24 cellular contexts compared by ENCODE assay signal in the genomic region with DNA sequence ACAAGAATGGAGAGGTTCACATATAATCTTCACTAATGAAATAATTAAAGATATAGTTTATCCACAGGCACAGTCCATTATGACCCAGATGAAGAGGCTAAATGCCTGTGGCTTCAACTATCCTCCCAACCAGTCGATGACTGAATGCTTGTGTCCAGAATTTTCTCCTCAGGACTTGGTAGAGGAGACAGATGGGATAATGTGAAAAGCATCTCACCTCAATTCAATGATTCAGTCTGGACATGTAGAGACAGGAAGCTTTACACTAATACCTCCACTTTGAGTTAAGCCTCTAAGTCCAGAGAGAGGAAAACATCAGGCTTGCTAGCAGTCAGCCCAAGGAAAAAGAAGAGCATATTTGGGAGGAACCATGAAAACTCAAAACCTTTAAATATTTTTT. TPM values are rescaled to one million over a fixed set of nuclear protein-coding genes. Genes with fewer than 3 reads are reported as not detected.
DNase-seq lines count a peak whose midpoint lies in the region; TF ChIP-seq lines count a peak whose summit lies in the region.
"Had no signal": no experiment of that assay in that cellular context is flagged by ENCODE, and none has a peak within 500 bp of the region (broad histone marks: within the 10 kb centered on the region; RNA-seq: fewer than 3 reads in every experiment).

No MANE protein-coding gene starts in this region.

- H3F3A ChIP-seq in GM23248 (ENCODE audit: insufficient read depth), result peaks cover 52% of the 10 kb centered on the region

- no peaks in the 10 kb centered on the region for H4K20me1 ChIP-seq in GM23248 (ENCODE audit: insufficient read depth)

- TF ChIP-seq CTCF in choroid plexus epithelial cell (conservative IDR thresholded peaks at IDR 0.05; ENCODE audit: low read depth, low read length) (no peak), testis (IDR thresholded peaks at IDR 0.05) (no peak)

- H3K27me3 ChIP-seq in GM23248 (replicated peaks; ENCODE audit: insufficient read depth) (no peaks in the 10 kb centered on the region), testis (no peaks in the 10 kb centered on the region)

- no peak overlapping the region for H3K4me3 ChIP-seq in GM23248
- no peak overlapping the region for H3K4me3 ChIP-seq in choroid plexus epithelial cell (ENCODE audit: low read depth, low read length)
- no peak overlapping the region for H3K4me3 ChIP-seq in testis
- H3K4me3 ChIP-seq: GM23338 had no signal

- TF ChIP-seq POLR2A in testis (IDR thresholded peaks at IDR 0.05), result no peak

- WGBS in GM23248 (ENCODE audit: low coverage in 1 of 2, low lambda C conversion rate in 2 of 2, missing lambda C conversion rate in 2 of 2), 2 experiments, result 48 to 54% methylated on average over 1 of the region's 1 CpG
- 83 to 88% methylated on average over 1 of the region's 1 CpG for WGBS in testis, 2 donors

- H3K4me2 ChIP-seq in GM23248 (ENCODE audit: unreplicated experiment), result no peak overlapping the region
- H3K4me2 ChIP-seq: GM23338 had no signal

- H3K9ac ChIP-seq in GM23248, result no peak overlapping the region

- peaks cover 10% of the 10 kb centered on the region; the same call in 1 of the 2 replicates for H3K79me2 ChIP-seq in GM23248 (ENCODE audit: insufficient read depth)

- in situ Hi-C loops in GM23248 (cut with MboI), result no loop called here

- H3K27ac ChIP-seq in GM23248, result peak overlapping the region; percentile 54
- peak overlapping the region; percentile 13 to 37 for H3K27ac ChIP-seq in testis

- peak overlapping the region; percentile 42; the same call in 1 of the 2 replicates for H2AFZ ChIP-seq in GM23248
- H2AFZ ChIP-seq: GM23338 had no signal

- H3K4me1 ChIP-seq in GM23248 (ENCODE audit: insufficient read depth), result peaks cover 54% of the 10 kb centered on the region
- peaks cover 8% of the 10 kb centered on the region for H3K4me1 ChIP-seq in testis

- DNase-seq in GM23248, result peak; percentile 52
- peak; percentile 79 for DNase-seq in NCI-H82 (lab: John Stamatoyannopoulos, UW)
- peak; percentile 38 for DNase-seq in choroid plexus epithelial cell (ENCODE audit: low read depth)
- DNase-seq in testis, result no peak
- DNase-seq in LoVo (ENCODE audit: low spot score), result no peak
- no peak for DNase-seq in NCI-H526 treated with DMSO at 0.1 percent for 48 hours (lab: John Stamatoyannopoulos, UW)
- DNase-seq in activated CD4-positive, alpha-beta T cell treated with anti-CD3 and anti-CD28 coated beads for 4 hours, result no peak
- DNase-seq: activated CD4-positive, alpha-beta memory T cell treated with anti-CD3 and anti-CD28 coated beads, Interleukin-2, amount 10 ng/mL, durations not matched to agents 7 days and 5 days; activated CD4-positive, CD25-positive, alpha-beta regulatory T cell treated with anti-CD3 and anti-CD28 coated beads, Interleukin-2, amount 50 U/mL, for 72 hours; activated CD8-positive, alpha-beta memory T cell treated with anti-CD3 and anti-CD28 coated beads, Interleukin-2, amount 50 U/mL, for 4 hours; activated naive CD4-positive, alpha-beta T cell treated with anti-CD3 and anti-CD28 coated beads for 36 hours; DND-41; hypothalamus; KBM-7; NCI-H1436; NCI-H2081 treated with DMSO at 0.1 percent for 48 hours; NCI-H2227 treated with DMSO at 0.1 percent for 48 hours; NCI-H774; OCI-M1; Right ventricle myocardium superior; stimulated activated CD4-positive, alpha-beta T cell treated with anti-CD3 and anti-CD28 coated beads, Interleukin-15, amount 100 ng/mL, for 24 hours; trophoblast cell had no signal

- no peaks in the 10 kb centered on the region for H3K9me2 ChIP-seq in GM23248 (ENCODE audit: insufficient read depth)

- no peaks in the 10 kb centered on the region for H3K9me3 ChIP-seq in GM23248 (ENCODE audit: low read depth)
- no peaks in the 10 kb centered on the region for H3K9me3 ChIP-seq in testis

- no peaks in the 10 kb centered on the region for H3K36me3 ChIP-seq in GM23248 (ENCODE audit: low read depth)
- no peaks in the 10 kb centered on the region for H3K36me3 ChIP-seq in testis (ENCODE audit: low read depth, missing control alignments)

- intact Hi-C loops in testis (cut with DNase I; ENCODE audit: low total_unique reads), result no loop called here

RNA-seq across cellular contexts. Expression of a gene that starts 59.1 kb away (rescaled TPM):
- 10,930 and 11,288 TPM in 2 replicates for total RNA-seq in GM23248 (2014; rRNA removed; shearing (Covaris generic))
- polyA plus RNA-seq in GM23248 (2016; fragmentation: Nextera tagmentation; extraction: Ambion mirVana) (9,779 and 9,902 TPM in 2 replicates), testis (ENCODE audit: insufficient read depth, low read depth, low replicate concordance) (979 TPM)
- 100 to 1,000 TPM; 465 to 866 TPM for total RNA-seq in testis
- polyA plus RNA-seq: CD14-positive monocyte had no signal

Comparison
In these comparisons a context has a peak if more than half of its experiments do, and no peak if none do; other contexts are left out.
1. DNase-seq: peak in GM23248 (single experiment), NCI-H82 (single experiment) and choroid plexus epithelial cell (single experiment); none in testis (single experiment), LoVo (single experiment), NCI-H526 treated with DMSO at 0.1 percent for 48 hours (single experiment) and activated CD4-positive, alpha-beta T cell treated with anti-CD3 and anti-CD28 coated beads for 4 hours (0 of 2).
2. RNA of a gene that starts 59.1 kb away (total RNA-seq): 10,930 to 11,288 TPM in GM23248; 465 to 866 TPM in testis; every median in the first group is over 10 times any median in the second.